29 cellular contexts compared by ENCODE assay signal in genomic region chr10:49066944-49067730, GRCh38. TPM values are rescaled to one million over a fixed set of nuclear protein-coding genes. Genes with fewer than 3 reads are reported as not detected.
"Had no signal": no experiment of that assay in that cellular context is flagged by ENCODE, and none has a peak within 500 bp of the region (broad histone marks: within the 10 kb centered on the region; RNA-seq: fewer than 3 reads in every experiment).

No MANE protein-coding gene starts in this region.

- H3K4me3 ChIP-seq: left lung, lower lobe of right lung, mucosa of descending colon, pancreas, prostate gland, sigmoid colon, smooth muscle cell, stomach, thoracic aorta, tibial artery, upper lobe of right lung had no signal

- H3K27me3 ChIP-seq: left lung, pancreas, sigmoid colon, stomach, tibial artery, upper lobe of right lung had no signal

- H3K4me3 Mint-ChIP-seq: naive thymus-derived CD4-positive, alpha-beta T cell; natural killer cell treated with Interleukin-12 subunit alpha and Interleukin-12 subunit beta and Interleukin-15 and Interleukin-18, amount 100 ng/mL, for 72 hours; stimulated activated naive B cell treated with anti-CD40 and anti-IgM and Interleukin-4, amounts not matched to agents 10 μg/mL and 1 μg/mL and 100 μg/mL, for 72 hours had no signal

- H3K27ac ChIP-seq: left lung, lower lobe of right lung, pancreas, prostate gland, sigmoid colon, stomach, thoracic aorta, tibial artery, upper lobe of right lung had no signal

- H3K36me3 ChIP-seq: left lung, pancreas, prostate gland, upper lobe of right lung had no signal

- H3K4me2 ChIP-seq: smooth muscle cell had no signal

- ATAC-seq: left colon; left lung; lower lobe of right lung; mucosa of descending colon; naive thymus-derived CD4-positive, alpha-beta T cell; natural killer cell treated with Interleukin-12 subunit alpha and Interleukin-12 subunit beta and Interleukin-15 and Interleukin-18, amount 100 ng/mL, for 72 hours; pancreas; right cardiac atrium; stimulated activated naive B cell treated with anti-CD40 and anti-IgM and Interleukin-4, amounts not matched to agents 10 μg/mL and 1 μg/mL and 100 μg/mL, for 72 hours; stimulated activated naive CD8-positive, alpha-beta T cell treated with anti-CD3 and anti-CD28 coated beads, Interleukin-15, Interleukin-2, amounts not matched to agents 100 U/mL and 50 U/mL, for 24 hours; upper lobe of right lung had no signal

- FAIRE-seq: urothelium cell line had no signal

- H3K4me1 ChIP-seq: left lung, lower lobe of right lung, pancreas, prostate gland, upper lobe of right lung had no signal

- H3K4me1 Mint-ChIP-seq: naive thymus-derived CD4-positive, alpha-beta T cell; stimulated activated naive B cell treated with anti-CD40 and anti-IgM and Interleukin-4, amounts not matched to agents 10 μg/mL and 1 μg/mL and 100 μg/mL, for 72 hours had no signal

- H3K27ac Mint-ChIP-seq: naive thymus-derived CD4-positive, alpha-beta T cell; natural killer cell treated with Interleukin-12 subunit alpha and Interleukin-12 subunit beta and Interleukin-15 and Interleukin-18, amount 100 ng/mL, for 72 hours; stimulated activated naive B cell treated with anti-CD40 and anti-IgM and Interleukin-4, amounts not matched to agents 10 μg/mL and 1 μg/mL and 100 μg/mL, for 72 hours had no signal

- DNase-seq: hippocampal formation; kidney; left colon; left lung; lower lobe of right lung; midbrain; mucosa of descending colon; naive thymus-derived CD4-positive, alpha-beta T cell; nucleus accumbens; pancreas; posterior cingulate gyrus; retina; right cardiac atrium; sigmoid colon; stimulated activated CD4-positive, alpha-beta T cell treated with anti-CD3 and anti-CD28 coated beads, Interleukin-1b, Interleukin-23, amount 100 ng/mL, for 48 hours; stimulated activated CD4-positive, alpha-beta T cell treated with anti-CD3 and anti-CD28 coated beads, Interleukin-2, amount 100 ng/mL, for 48 hours; stimulated activated CD4-positive, alpha-beta T cell treated with anti-CD3 and anti-CD28 coated beads, Interleukin-4, amount 100 ng/mL, for 4 hours; stimulated activated CD8-positive, alpha-beta memory T cell treated with anti-CD3 and anti-CD28 coated beads, Interleukin-4, amount 100 ng/mL, for 48 hours; stimulated activated naive B cell treated with anti-CD40 and anti-IgM and Interleukin-4, amounts not matched to agents 10 μg/mL and 1 μg/mL and 100 μg/mL, for 72 hours; stimulated activated naive CD8-positive, alpha-beta T cell treated with anti-CD3 and anti-CD28 coated beads, Interleukin-15, Interleukin-2, amounts not matched to agents 100 U/mL and 50 U/mL, for 24 hours; stomach; tibial artery; trophoblast cell; upper lobe of right lung had no signal

- H3K9me3 ChIP-seq: pancreas, prostate gland, thoracic aorta, tibial artery had no signal

RNA-seq across cellular contexts. Expression of gene VSTM4, which starts 48.2 kb away (rescaled TPM):
- polyA plus RNA-seq: naive thymus-derived CD4-positive, alpha-beta T cell had no signal
